In genomic region chr15:56464893-56465520, GRCh38 we compare ENCODE assay signal across 8 cellular contexts.
DNase-seq lines count a peak whose midpoint lies in the region; ATAC-seq lines count a peak whose summit lies in the region.

Gene MNS1 (minus strand): TSS chr15:56465137. CDS start chr15:56464972, 165 bp downstream.

- peak; percentile 98 for ATAC-seq in GM21367 (IDR thresholded peaks at IDR 0.05; ENCODE audit: unreplicated experiment)

- DNase-seq in D341Med (ENCODE audit: low spot score) (peak; percentile 88), HS-5 (ENCODE audit: low read depth) (peak; percentile 87), NOMO-1 treated with dmso at 0.1 percent for 144 hours (lab: John Stamatoyannopoulos, UW; ENCODE audit: unreplicated experiment) (peak; percentile 96), epithelial cell of prostate (ENCODE audit: low read depth, low spot score) (peak; percentile 85), middle frontal gyrus (ENCODE audit: extremely low spot score, low spot score) (peak; percentile 87)
- DNase-seq in activated CD8-positive, alpha-beta memory T cell treated with anti-CD3 and anti-CD28 coated beads, Interleukin-2, amount 50 U/mL, for 48 hours: peak; percentile 83
- peak; percentile 6 to 11 for DNase-seq in stimulated activated CD8-positive, alpha-beta memory T cell treated with anti-CD3 and anti-CD28 coated beads, Interleukin-4, amount 100 ng/mL, for 1 hour (ENCODE audit: low read depth in 2 of 2, low spot score in 1 of 2)

- no peak within 1 kb of the TSS for H3K27ac ChIP-seq in epithelial cell of prostate

Comparison
In these comparisons a context has a peak if more than half of its experiments do, and no peak if none do; other contexts are left out.
1. DNase-seq: peak in every context shown above with its lines; median percentile 96 in NOMO-1 treated with dmso at 0.1 percent for 144 hours; 88 in D341Med; 87 in HS-5; 87 in middle frontal gyrus; 85 in epithelial cell of prostate; 83 in activated CD8-positive, alpha-beta memory T cell treated with anti-CD3 and anti-CD28 coated beads, Interleukin-2, amount 50 U/mL, for 48 hours; 8 in stimulated activated CD8-positive, alpha-beta memory T cell treated with anti-CD3 and anti-CD28 coated beads, Interleukin-4, amount 100 ng/mL, for 1 hour.